8 cellular contexts compared by ENCODE assay signal in genomic region chr17:32099686-32100085, GRCh38.
"Had no signal": no experiment of that assay in that cellular context is flagged by ENCODE, and none has a peak within 500 bp of the region (broad histone marks: within the 10 kb centered on the region; RNA-seq: fewer than 3 reads in every experiment).

No MANE protein-coding gene starts in this region.

- H3K4me3 Mint-ChIP-seq: GM23338, H9 had no signal

- H3K9me3 Mint-ChIP-seq: GM23338, H9, IgD-negative memory B cell had no signal

- H3K36me3 Mint-ChIP-seq: IgD-negative memory B cell had no signal

- ATAC-seq: GM23338, HepG2 had no signal

- H3K27ac Mint-ChIP-seq: GM23338, IgD-negative memory B cell had no signal

- FAIRE-seq: H1, H54, HepG2, HTR-8/SVneo had no signal

- DNase-seq: H9, HCEC 1CT had no signal
